Comparison of ENCODE assay signal across 8 cellular contexts in the genomic region with DNA sequence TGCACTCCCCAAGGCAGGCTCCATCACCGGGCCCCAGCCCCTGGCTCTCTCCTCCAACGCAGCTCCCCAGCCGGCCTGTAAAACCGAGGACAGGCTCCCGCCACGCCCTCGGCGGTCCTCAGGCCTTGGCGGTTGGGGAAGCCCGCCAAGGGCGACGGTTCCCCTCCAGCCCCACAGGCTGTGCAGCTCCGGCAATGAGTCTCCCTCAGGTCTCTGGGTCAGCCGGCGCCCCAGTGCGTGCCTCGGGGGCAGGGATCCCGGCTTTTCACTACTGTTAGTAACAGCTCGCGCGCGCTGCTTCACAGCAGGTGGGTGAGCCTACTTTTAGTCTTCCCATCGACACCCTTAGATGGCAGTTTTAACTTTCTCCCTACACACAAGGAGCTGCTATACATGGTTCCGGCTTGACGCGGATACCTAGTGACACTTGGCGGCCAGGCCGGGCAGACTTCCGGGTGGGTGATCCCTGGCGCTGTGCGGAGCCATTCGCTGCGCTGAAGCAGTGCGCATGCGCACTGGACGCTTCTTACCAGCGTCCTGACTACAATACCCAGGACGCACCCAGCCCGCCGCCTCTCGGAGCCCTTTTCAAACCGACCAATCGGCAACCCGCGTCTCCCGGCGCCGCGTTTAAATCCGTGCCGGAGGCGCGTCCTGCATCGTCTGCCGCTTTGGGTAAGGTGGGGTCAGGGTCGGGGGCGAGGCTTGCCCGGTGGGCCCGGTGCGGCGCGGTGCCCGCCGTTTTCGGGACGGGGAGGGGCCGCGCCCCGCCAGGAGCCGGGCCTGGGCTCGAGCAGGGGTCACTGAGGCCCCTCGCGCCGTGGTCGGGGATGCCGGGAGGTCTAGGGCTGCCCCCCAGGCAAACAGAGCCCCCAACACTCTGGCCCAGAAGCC. TPM values are rescaled to one million over a fixed set of nuclear protein-coding genes. Genes with fewer than 3 reads are reported as not detected.
DNase-seq lines count a peak whose midpoint lies in the region; ATAC-seq and TF ChIP-seq lines count a peak whose summit lies in the region.

A gene with protein sequence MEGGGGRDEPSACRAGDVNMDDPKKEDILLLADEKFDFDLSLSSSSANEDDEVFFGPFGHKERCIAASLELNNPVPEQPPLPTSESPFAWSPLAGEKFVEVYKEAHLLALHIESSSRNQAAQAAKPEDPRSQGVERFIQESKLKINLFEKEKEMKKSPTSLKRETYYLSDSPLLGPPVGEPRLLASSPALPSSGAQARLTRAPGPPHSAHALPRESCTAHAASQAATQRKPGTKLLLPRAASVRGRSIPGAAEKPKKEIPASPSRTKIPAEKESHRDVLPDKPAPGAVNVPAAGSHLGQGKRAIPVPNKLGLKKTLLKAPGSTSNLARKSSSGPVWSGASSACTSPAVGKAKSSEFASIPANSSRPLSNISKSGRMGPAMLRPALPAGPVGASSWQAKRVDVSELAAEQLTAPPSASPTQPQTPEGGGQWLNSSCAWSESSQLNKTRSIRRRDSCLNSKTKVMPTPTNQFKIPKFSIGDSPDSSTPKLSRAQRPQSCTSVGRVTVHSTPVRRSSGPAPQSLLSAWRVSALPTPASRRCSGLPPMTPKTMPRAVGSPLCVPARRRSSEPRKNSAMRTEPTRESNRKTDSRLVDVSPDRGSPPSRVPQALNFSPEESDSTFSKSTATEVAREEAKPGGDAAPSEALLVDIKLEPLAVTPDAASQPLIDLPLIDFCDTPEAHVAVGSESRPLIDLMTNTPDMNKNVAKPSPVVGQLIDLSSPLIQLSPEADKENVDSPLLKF (plus strand): TSS at position 614 of the 894 bp plus-strand sequence. CDS start 531 bp downstream, outside the sequence.

- H3K9ac ChIP-seq in colonic mucosa (ENCODE audit: low read depth in 2 of 2, low read length in 2 of 2) = peak within 1 kb of the TSS; percentile 86 to 89

- no peaks in the 10 kb centered on the region for H3K9me3 ChIP-seq in colonic mucosa

- H3K4me1 ChIP-seq in colonic mucosa = peaks cover 17% of the 10 kb centered on the region

- CTCF ChIA-PET in BJ (lab: Yijun Ruan, JAX) = interaction anchor here (0.9 to 2.1 kb wide), 4 partner anchors 19 to 290 kb away, joined by 3 to 8 read pairs (median 5); no protein-coding TSS in a partner anchor

- no peaks in the 10 kb centered on the region for H3K9me3 Mint-ChIP-seq in activated CD4-positive, alpha-beta T cell treated with anti-CD3 and anti-CD28 coated beads, Interleukin-2, amount 10 ng/mL, durations not matched to agents 24 days and 14 days

- peak within 1 kb of the TSS; percentile 57 for H3K4me3 ChIP-seq in BJ (ENCODE audit: low read depth, low read length)
- peak within 1 kb of the TSS; percentile 78 for H3K4me3 ChIP-seq in colonic mucosa

- peak within 1 kb of the TSS; percentile 91 for H3K4me3 Mint-ChIP-seq in activated CD4-positive, alpha-beta T cell treated with anti-CD3 and anti-CD28 coated beads, Interleukin-2, amount 10 ng/mL, durations not matched to agents 24 days and 14 days

- POLR2A ChIA-PET in BJ (lab: Charles Lee) = interaction anchor here (0.6 kb wide), 1 partner anchor 145 kb away, joined by 3 read pairs; no protein-coding TSS in a partner anchor

- peaks cover 44% of the 10 kb centered on the region for H3K4me1 Mint-ChIP-seq in activated CD4-positive, alpha-beta T cell treated with anti-CD3 and anti-CD28 coated beads, Interleukin-2, amount 10 ng/mL, durations not matched to agents 24 days and 14 days

- DNase-seq in BJ (ENCODE audit: low read depth) (peak; percentile 87), GM19240 (ENCODE audit: insufficient read length, low spot score) (peak; percentile 97), NCI-H526 (lab: John Stamatoyannopoulos, UW) (peak; percentile 90 to 96), colonic mucosa (peak; percentile 98), left colon (peak; percentile 98 to 99)
- peak; percentile 99 for DNase-seq in activated CD4-positive, alpha-beta T cell treated with anti-CD3 and anti-CD28 coated beads, Interleukin-2, amount 10 ng/mL, durations not matched to agents 24 days and 14 days
- peak; percentile 98 for DNase-seq in stimulated activated CD4-positive, alpha-beta T cell treated with anti-CD3 and anti-CD28 coated beads, Interleukin-1b, Interleukin-23, amount 100 ng/mL, for 48 hours

- ATAC-seq in HG03460 (IDR thresholded peaks at IDR 0.05; ENCODE audit: unreplicated experiment) (peak; percentile 87), left colon (peak; percentile 92)

- peak within 1 kb of the TSS; percentile 95 for H3K27ac ChIP-seq in colonic mucosa

- peak within 1 kb of the TSS; percentile 94 for H3K27ac Mint-ChIP-seq in activated CD4-positive, alpha-beta T cell treated with anti-CD3 and anti-CD28 coated beads, Interleukin-2, amount 10 ng/mL, durations not matched to agents 24 days and 14 days

- H3K36me3 ChIP-seq in BJ (ENCODE audit: control insufficient read depth, insufficient read depth, low read length) (peaks cover 4% of the 10 kb centered on the region), colonic mucosa (no peaks in the 10 kb centered on the region)

- H3K36me3 Mint-ChIP-seq in activated CD4-positive, alpha-beta T cell treated with anti-CD3 and anti-CD28 coated beads, Interleukin-2, amount 10 ng/mL, durations not matched to agents 24 days and 14 days (ENCODE audit: low read depth) = peaks cover 47% of the 10 kb centered on the region

- TF ChIP-seq CTCF in BJ (IDR thresholded peaks at IDR 0.05; ENCODE audit: insufficient read depth, low read depth, low read length) (peak; percentile 18; the same call in 1 of the 2 replicates), colonic mucosa (IDR thresholded peaks at IDR 0.05) (no peak)

- H3K27me3 ChIP-seq in BJ (ENCODE audit: control insufficient read depth, insufficient read depth, low read length) (no peaks in the 10 kb centered on the region), colonic mucosa (no peaks in the 10 kb centered on the region)

- no peaks in the 10 kb centered on the region for H3K27me3 Mint-ChIP-seq in activated CD4-positive, alpha-beta T cell treated with anti-CD3 and anti-CD28 coated beads, Interleukin-2, amount 10 ng/mL, durations not matched to agents 24 days and 14 days

- intact Hi-C loops in activated CD4-positive, alpha-beta T cell treated with anti-CD3 and anti-CD28 coated beads, Interleukin-2, amount 10 ng/mL, durations not matched to agents 24 days and 14 days (cut with micrococcal nuclease) = loop anchor here (5.0 kb wide), 3 partner anchors 44 to 174 kb away; a partner anchor contains a TSS
- intact Hi-C loops in colonic mucosa (cut with DNase I) (loop anchor here (5.0 kb wide), 1 partner anchor 49 kb away; no protein-coding TSS in a partner anchor), left colon (cut with DNase I, micrococcal nuclease) (no loop called here)

RNA-seq across cellular contexts. Expression of the gene that starts here (rescaled TPM):
- 8.2 and 12.2 TPM in 2 replicates for polyA plus RNA-seq in BJ (2011; rRNA removed)
- polyA minus RNA-seq in BJ (2011; rRNA and poly(A)+ RNA removed) = 5.9 and 7.6 TPM in 2 replicates
- 37.6 and 40.8 TPM in 2 replicates for total RNA-seq in activated CD4-positive, alpha-beta T cell treated with anti-CD3 and anti-CD28 coated beads, Interleukin-2, amount 10 ng/mL, durations not matched to agents 24 days and 14 days
- total RNA-seq in colonic mucosa (10 to 100 TPM in 1 of 2 donors, 1 to 10 TPM in 1; 7.8 to 38.8 TPM), left colon (1 to 10 TPM; 2.2 to 7.9 TPM)

Comparison
In these comparisons a context has a peak if more than half of its experiments do, and no peak if none do; other contexts are left out.
1. Peak in every context shown above with its lines: DNase-seq, ATAC-seq, H3K4me3 ChIP-seq and H3K27ac ChIP-seq.
2. intact Hi-C loops: an anchor here in activated CD4-positive, alpha-beta T cell treated with anti-CD3 and anti-CD28 coated beads, Interleukin-2, amount 10 ng/mL, durations not matched to agents 24 days and 14 days (5.0 kb wide) and colonic mucosa (5.0 kb wide); none called in left colon.